In genomic region chr12:2385529-2385928, GRCh38 we compare ENCODE assay signal across 20 cellular contexts.
DNase-seq lines count a peak whose midpoint lies in the region; ATAC-seq and TF ChIP-seq lines count a peak whose summit lies in the region.
"Had no signal": no experiment of that assay in that cellular context is flagged by ENCODE, and none has a peak within 500 bp of the region (broad histone marks: within the 10 kb centered on the region; RNA-seq: fewer than 3 reads in every experiment).

No MANE protein-coding gene starts in this region.

- no peak for ATAC-seq in thoracic aorta (ENCODE audit: insufficient number of reproducible peaks, low FRiP score, low read depth)
- ATAC-seq: activated CD8-positive, alpha-beta memory T cell treated with anti-CD3 and anti-CD28 coated beads, Interleukin-2, amount 10 ng/mL, durations not matched to agents 7 days and 5 days; body of pancreas; GM12878 had no signal

- TF ChIP-seq CTCF in endothelial cell (IDR thresholded peaks at IDR 0.05; ENCODE audit: unreplicated experiment) (peak; percentile 19), thoracic aorta (IDR thresholded peaks at IDR 0.05) (no peak)

- H3K27ac ChIP-seq in muscle layer of duodenum (ENCODE audit: low read length) (peak overlapping the region; percentile 79), thoracic aorta (peak overlapping the region; percentile 87 to 89)
- H3K27ac ChIP-seq: SK-N-MC, testis had no signal

- no peak overlapping the region for H3K4me3 Mint-ChIP-seq in endothelial cell (ENCODE audit: unreplicated experiment)
- H3K4me3 Mint-ChIP-seq: activated CD4-positive, alpha-beta T cell treated with anti-CD3 and anti-CD28 coated beads, Interleukin-2, amount 10 ng/mL, durations not matched to agents 24 days and 14 days; activated CD8-positive, alpha-beta memory T cell treated with anti-CD3 and anti-CD28 coated beads, Interleukin-2, amount 10 ng/mL, durations not matched to agents 7 days and 5 days; activated naive CD8-positive, alpha-beta T cell treated with anti-CD3 and anti-CD28 coated beads for 36 hours had no signal

- no peaks in the 10 kb centered on the region for H3K9me3 Mint-ChIP-seq in endothelial cell (ENCODE audit: unreplicated experiment)
- H3K9me3 Mint-ChIP-seq: activated CD4-positive, alpha-beta T cell treated with anti-CD3 and anti-CD28 coated beads, Interleukin-2, amount 10 ng/mL, durations not matched to agents 24 days and 14 days; activated naive CD8-positive, alpha-beta T cell treated with anti-CD3 and anti-CD28 coated beads for 36 hours had no signal

- H3K4me1 Mint-ChIP-seq in endothelial cell (ENCODE audit: unreplicated experiment): peaks cover 7% of the 10 kb centered on the region
- H3K4me1 Mint-ChIP-seq: activated CD4-positive, alpha-beta T cell treated with anti-CD3 and anti-CD28 coated beads, Interleukin-2, amount 10 ng/mL, durations not matched to agents 24 days and 14 days; activated CD8-positive, alpha-beta memory T cell treated with anti-CD3 and anti-CD28 coated beads, Interleukin-2, amount 10 ng/mL, durations not matched to agents 7 days and 5 days; activated naive CD8-positive, alpha-beta T cell treated with anti-CD3 and anti-CD28 coated beads for 36 hours had no signal

- H3K9me3 ChIP-seq in muscle layer of duodenum (ENCODE audit: control insufficient read depth in 1 of 2, low read length in 2 of 2) (no peaks in the 10 kb centered on the region), thoracic aorta (no peaks in the 10 kb centered on the region)
- H3K9me3 ChIP-seq: body of pancreas, testis had no signal

- H3K4me1 ChIP-seq in muscle layer of duodenum (ENCODE audit: control insufficient read depth in 1 of 2, insufficient read depth in 2 of 2, low read length in 2 of 2) (peaks cover 13 to 18% of the 10 kb centered on the region in 2 donors), thoracic aorta (ENCODE audit: control insufficient read depth in 1 of 2, low read depth in 2 of 2) (peaks cover 27 to 92% of the 10 kb centered on the region in 2 donors)
- H3K4me1 ChIP-seq: body of pancreas, testis had no signal

- no peak overlapping the region for H3K27ac Mint-ChIP-seq in endothelial cell (ENCODE audit: unreplicated experiment)
- H3K27ac Mint-ChIP-seq: activated CD4-positive, alpha-beta T cell treated with anti-CD3 and anti-CD28 coated beads, Interleukin-2, amount 10 ng/mL, durations not matched to agents 24 days and 14 days; activated CD8-positive, alpha-beta memory T cell treated with anti-CD3 and anti-CD28 coated beads, Interleukin-2, amount 10 ng/mL, durations not matched to agents 7 days and 5 days; activated naive CD8-positive, alpha-beta T cell treated with anti-CD3 and anti-CD28 coated beads for 36 hours had no signal

- H3K27me3 Mint-ChIP-seq in endothelial cell (ENCODE audit: unreplicated experiment): no peaks in the 10 kb centered on the region
- H3K27me3 Mint-ChIP-seq: activated naive CD8-positive, alpha-beta T cell treated with anti-CD3 and anti-CD28 coated beads for 36 hours had no signal

- H3K27me3 ChIP-seq in muscle layer of duodenum (ENCODE audit: low read depth, low read length): no peaks in the 10 kb centered on the region
- H3K27me3 ChIP-seq in thoracic aorta (replicated peaks; ENCODE audit: insufficient read depth): no peaks in the 10 kb centered on the region
- H3K27me3 ChIP-seq: body of pancreas, testis had no signal

- no peak overlapping the region for H3K4me3 ChIP-seq in muscle layer of duodenum (ENCODE audit: low read depth in 1 of 2, low read length in 2 of 2)
- peak overlapping the region; percentile 62 for H3K4me3 ChIP-seq in thoracic aorta
- H3K4me3 ChIP-seq: body of pancreas, GM12878, SK-N-MC, testis had no signal

- no peaks in the 10 kb centered on the region for H3K36me3 ChIP-seq in muscle layer of duodenum (ENCODE audit: control insufficient read depth in 1 of 2, insufficient read depth in 2 of 2, low read length in 2 of 2)
- H3K36me3 ChIP-seq in thoracic aorta: no peaks in the 10 kb centered on the region

- no peaks in the 10 kb centered on the region for H3K36me3 Mint-ChIP-seq in endothelial cell (ENCODE audit: low read depth, unreplicated experiment)
- H3K36me3 Mint-ChIP-seq: activated CD8-positive, alpha-beta memory T cell treated with anti-CD3 and anti-CD28 coated beads, Interleukin-2, amount 10 ng/mL, durations not matched to agents 7 days and 5 days; activated naive CD8-positive, alpha-beta T cell treated with anti-CD3 and anti-CD28 coated beads for 36 hours had no signal

- DNase-seq in activated CD8-positive, alpha-beta memory T cell treated with anti-CD3 and anti-CD28 coated beads, Interleukin-2, amount 50 U/mL, for 48 hours: peak; percentile 29
- no peak for DNase-seq in activated CD8-positive, alpha-beta memory T cell treated with anti-CD3 and anti-CD28 coated beads for 24 hours
- DNase-seq in endothelial cell (ENCODE audit: low spot score): no peak
- no peak for DNase-seq in thoracic aorta (ENCODE audit: low spot score)
- no peak for DNase-seq in DMS153 treated with DMSO at 0.1 percent for 48 hours (lab: John Stamatoyannopoulos, UW; ENCODE audit: unreplicated experiment)
- no peak for DNase-seq in kidney glomerular epithelial cell (lab: John Stamatoyannopoulos, UW)
- DNase-seq in occipital lobe (lab: John Stamatoyannopoulos, UW): no peak
- DNase-seq: activated CD4-positive, alpha-beta T cell treated with anti-CD3 and anti-CD28 coated beads, Interleukin-2, amount 10 ng/mL, durations not matched to agents 24 days and 14 days; activated CD8-positive, alpha-beta memory T cell treated with anti-CD3 and anti-CD28 coated beads, Interleukin-2, amount 10 ng/mL, durations not matched to agents 7 days and 5 days; activated naive CD8-positive, alpha-beta T cell treated with anti-CD3 and anti-CD28 coated beads for 36 hours; DMS79 treated with DMSO at 0.1 percent for 48 hours; NCI-H1048; NCI-H187; NCI-H69; RPMI8226; testis had no signal
